Comparison of ENCODE assay signal across 8 cellular contexts in the genomic region with DNA sequence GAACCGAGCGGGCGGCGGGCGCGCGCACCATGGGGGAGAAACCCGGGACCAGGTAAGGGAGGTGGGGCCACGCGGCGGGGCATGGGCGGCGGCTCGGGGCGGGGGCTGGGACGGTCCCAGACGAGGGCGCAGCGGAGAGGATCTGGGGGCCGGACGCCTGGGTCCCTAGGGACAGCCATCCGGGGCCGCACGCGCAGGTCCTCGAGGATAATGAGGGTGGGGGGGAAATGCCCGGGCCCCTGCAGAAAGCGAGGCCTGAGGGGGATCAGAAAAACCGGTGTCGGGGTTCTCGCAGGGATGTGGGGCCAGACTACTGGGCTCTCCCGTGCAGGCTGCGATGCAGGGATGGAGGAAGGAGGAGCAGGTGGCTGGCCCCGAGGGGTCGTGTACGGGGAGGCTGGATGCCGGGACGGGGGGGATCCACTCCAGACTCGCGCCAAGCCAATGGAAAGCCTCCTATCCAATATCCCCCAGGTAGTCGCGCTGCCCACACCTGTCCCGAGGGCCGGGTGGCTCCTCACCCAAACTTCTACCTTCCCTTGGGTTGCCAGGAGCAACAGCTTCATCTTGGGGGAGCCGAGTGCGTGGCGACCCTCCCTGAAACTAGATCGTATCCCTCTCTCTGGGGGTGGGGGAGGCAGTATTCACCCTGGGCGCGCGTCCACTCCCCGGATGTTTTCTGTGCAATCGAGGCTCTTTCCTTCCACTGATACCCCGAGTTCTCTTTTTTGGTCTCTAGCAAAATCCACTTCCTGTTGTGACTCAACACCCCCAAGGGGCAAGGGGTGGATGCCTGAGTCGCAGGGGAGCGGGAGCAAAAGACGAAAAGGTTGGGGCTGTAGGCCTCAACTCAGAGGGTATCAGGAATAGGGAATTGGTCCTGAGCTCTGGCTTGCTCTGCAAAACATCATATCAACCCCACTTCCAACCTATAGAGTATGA. TPM values are rescaled to one million over a fixed set of nuclear protein-coding genes. Genes with fewer than 3 reads are reported as not detected.
DNase-seq lines count a peak whose midpoint lies in the region; ATAC-seq, FAIRE-seq and TF ChIP-seq lines count a peak whose summit lies in the region.

No MANE protein-coding gene starts in this region.

- CTCF ChIA-PET in A549 (lab: Yijun Ruan, JAX): interaction anchor here (0.6 to 9.1 kb wide), 46 partner anchors 10 to 293 kb away, joined by 3 to 108 read pairs (median 4); partner anchors contain the start of genes C17orf107, CHRNE, CXCL16 and GLTPD2

- FAIRE-seq in A549 (lab: Jason Lieb, UNC): no peak
- no peak for FAIRE-seq in D721Med (lab: Jason Lieb, UNC)

- H3K27me3 ChIP-seq in SJSA1 (replicated peaks) (no peaks in the 10 kb centered on the region), adipocyte (replicated peaks; ENCODE audit: control insufficient read depth, insufficient read depth, low read length) (no peaks in the 10 kb centered on the region), iPS-15b (ENCODE audit: control insufficient read depth, insufficient read depth, low read length) (no peaks in the 10 kb centered on the region)

- POLR2A ChIA-PET in A549 (lab: Yijun Ruan, JAX): interaction anchor here (0.7 to 2.3 kb wide), 8 partner anchors 8 to 238 kb away, joined by 4 to 25 read pairs (median 10); partner anchors contain the start of genes MED11, PFN1, PSMB6 and RNF167

- TF ChIP-seq RAD21 in A549 (conservative IDR thresholded peaks at IDR 0.05 in 1 of 2, IDR thresholded peaks at IDR 0.05 in 1 of 2): no peak

- H3K4me3 ChIP-seq in A549: peak overlapping the region; percentile 83
- peak overlapping the region; percentile 45 for H3K4me3 ChIP-seq in SJSA1
- H3K4me3 ChIP-seq in adipocyte (ENCODE audit: low read length): peak overlapping the region; percentile 81
- peak overlapping the region; percentile 73 for H3K4me3 ChIP-seq in iPS-15b (ENCODE audit: low read depth, low read length)

- TF ChIP-seq CTCF in A549 (IDR thresholded peaks at IDR 0.05) (no peak), D721Med (IDR thresholded peaks at IDR 0.05; ENCODE audit: insufficient read depth, missing control alignments) (no peak)

- no peak for TF ChIP-seq POLR2A in A549 (IDR thresholded peaks at IDR 0.05; ENCODE audit: low read length)

- no peaks in the 10 kb centered on the region for H3K36me3 ChIP-seq in SJSA1
- no peaks in the 10 kb centered on the region for H3K36me3 ChIP-seq in adipocyte (ENCODE audit: control insufficient read depth, insufficient read depth, low read length, severe bottlenecking)
- H3K36me3 ChIP-seq in iPS-15b (ENCODE audit: control insufficient read depth, insufficient read depth, low read length): peaks cover 10% of the 10 kb centered on the region

- H3K9me3 ChIP-seq in A549 (no peaks in the 10 kb centered on the region), SJSA1 (replicated peaks) (no peaks in the 10 kb centered on the region), adipocyte (ENCODE audit: control insufficient read depth, low read length) (no peaks in the 10 kb centered on the region), iPS-15b (ENCODE audit: control insufficient read depth, insufficient read depth, low read length) (no peaks in the 10 kb centered on the region)

- peak overlapping the region; percentile 99 for H3K4me2 ChIP-seq in A549

- TF ChIP-seq EP300 in A549 (IDR thresholded peaks at IDR 0.05): no peak

- H3K9ac ChIP-seq in adipocyte (ENCODE audit: low read length) (peak overlapping the region; percentile 73), iPS-15b (ENCODE audit: low read depth, low read length) (peak overlapping the region; percentile 60)

- 23% methylated on average over 40 of the region's 57 CpGs for WGBS in A549 (ENCODE audit: missing lambda C conversion rate)

- DNase-seq in A549 (ENCODE audit: low read depth in 1 of 2, low spot score in 1 of 2) (no peak), SJSA1 (ENCODE audit: low read depth in 1 of 2, low spot score in 2 of 2) (no peak), adipocyte (ENCODE audit: low read depth) (no peak), D721Med (ENCODE audit: insufficient read length, low spot score) (no peak), NCI-H1694 treated with DMSO at 0.1 percent for 48 hours (lab: John Stamatoyannopoulos, UW) (no peak)
- DNase-seq in stimulated activated CD4-positive, alpha-beta T cell treated with anti-CD3 and anti-CD28 coated beads, Interleukin-15, amount 100 ng/mL, for 48 hours (ENCODE audit: low read depth in 2 of 2): peak; percentile 31 to 38

- ATAC-seq in A549: peak; percentile 3 to 10
- peak; percentile 8 for ATAC-seq in GM21723 (IDR thresholded peaks at IDR 0.05; ENCODE audit: unreplicated experiment)

- peak overlapping the region; percentile 94 for H3K27ac ChIP-seq in A549
- no peak overlapping the region for H3K27ac ChIP-seq in SJSA1

- H3K4me1 ChIP-seq in A549 (peaks cover 24% of the 10 kb centered on the region), SJSA1 (replicated peaks) (peaks cover 18% of the 10 kb centered on the region), adipocyte (ENCODE audit: control insufficient read depth, insufficient read depth, low read length) (peaks cover 6% of the 10 kb centered on the region), iPS-15b (ENCODE audit: control insufficient read depth, insufficient read depth, low read length) (peaks cover 12% of the 10 kb centered on the region)

TF ChIP-seq in A549, 52 proteins besides CTCF, POLR2A, EP300 and RAD21:
- no peak for TF ChIP-seq RCOR1 (IDR thresholded peaks at IDR 0.05; ENCODE audit: low read depth, low read length)
- TF ChIP-seq, protein P1, sequence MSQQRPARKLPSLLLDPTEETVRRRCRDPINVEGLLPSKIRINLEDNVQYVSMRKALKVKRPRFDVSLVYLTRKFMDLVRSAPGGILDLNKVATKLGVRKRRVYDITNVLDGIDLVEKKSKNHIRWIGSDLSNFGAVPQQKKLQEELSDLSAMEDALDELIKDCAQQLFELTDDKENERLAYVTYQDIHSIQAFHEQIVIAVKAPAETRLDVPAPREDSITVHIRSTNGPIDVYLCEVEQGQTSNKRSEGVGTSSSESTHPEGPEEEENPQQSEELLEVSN (IDR thresholded peaks at IDR 0.05; ENCODE audit: borderline replicate concordance, low read depth): peak; percentile 21; the same call in 1 of the 2 replicates
- TF ChIP-seq JUNB (IDR thresholded peaks at IDR 0.05): no peak
- no peak for TF ChIP-seq FOSB (CRISPR knock-in tag; IDR thresholded peaks at IDR 0.05)
- no peak for TF ChIP-seq SREBF2 (IDR thresholded peaks at IDR 0.05)
- TF ChIP-seq ZSCAN20 (CRISPR knock-in tag; IDR thresholded peaks at IDR 0.05): no peak
- TF ChIP-seq KDM1A (IDR thresholded peaks at IDR 0.05; ENCODE audit: low read depth): no peak
- no peak; the same call in 2 of the 3 replicates for TF ChIP-seq SMC3 (IDR thresholded peaks at IDR 0.05)
- no peak for TF ChIP-seq MAZ (IDR thresholded peaks at IDR 0.05; ENCODE audit: borderline replicate concordance, low read depth, low read length)
- 0 out of 2 replicates have a peak, but pooled peaks have one; percentile 12 for TF ChIP-seq PHF8 (IDR thresholded peaks at IDR 0.05; ENCODE audit: borderline replicate concordance, low read depth)
- TF ChIP-seq TP53 (CRISPR knock-in tag; IDR thresholded peaks at IDR 0.05): no peak

RNA-seq across cellular contexts. Expression of gene ARRB2, which starts 0.5 kb away (rescaled TPM):
- 73.1 and 74.9 TPM in 2 replicates for polyA plus RNA-seq in A549 (2011; rRNA removed)
- 90.8 and 96.8 TPM in 2 replicates for polyA plus RNA-seq in A549 (2012; cell fraction: cytosol; rRNA removed)
- 107 and 116 TPM in 2 replicates for polyA plus RNA-seq in A549 (2012; cell fraction: nucleus; rRNA removed)
- polyA plus RNA-seq in A549 (2017; fragmentation: RNase III; extraction: RNeasy Plus Mini Kit Qiagen cat#74134 plus additional on column Dnase treatment): 61.0 to 68.2 TPM (median 67.8 TPM) in 3 replicates
- 66.9 and 67.5 TPM in 2 replicates for polyA minus RNA-seq in A549 (2011; rRNA and poly(A)+ RNA removed)
- total RNA-seq in SJSA1 (2014; rRNA removed; shearing (Covaris generic)): 2.6 and 8.2 TPM in 2 replicates

RNA-seq across cellular contexts. Expression of gene PELP1, which starts 7.0 kb away (rescaled TPM):
- polyA plus RNA-seq in A549 (2011; rRNA removed) (30.2 and 35.5 TPM in 2 replicates), A549 (2017; fragmentation: RNase III; extraction: RNeasy Plus Mini Kit Qiagen cat#74134 plus additional on column Dnase treatment) (52.5 to 60.0 TPM (median 56.1 TPM) in 3 replicates)
- 46.1 and 63.3 TPM in 2 replicates for polyA plus RNA-seq in A549 (2012; cell fraction: cytosol; rRNA removed)
- polyA plus RNA-seq in A549 (2012; cell fraction: nucleus; rRNA removed): 173 and 242 TPM in 2 replicates
- polyA minus RNA-seq in A549 (2011; rRNA and poly(A)+ RNA removed): 55.6 and 68.2 TPM in 2 replicates
- total RNA-seq in SJSA1 (2014; rRNA removed; shearing (Covaris generic)): 18.1 and 28.7 TPM in 2 replicates

RNA-seq across cellular contexts. Expression of gene MED11, which starts 20.3 kb away (rescaled TPM):
- 57.2 and 74.0 TPM in 2 replicates for polyA plus RNA-seq in A549 (2011; rRNA removed)
- 82.5 and 94.8 TPM in 2 replicates for polyA plus RNA-seq in A549 (2012; cell fraction: cytosol; rRNA removed)
- 50.0 and 54.4 TPM in 2 replicates for polyA plus RNA-seq in A549 (2012; cell fraction: nucleus; rRNA removed)
- polyA plus RNA-seq in A549 (2017; fragmentation: RNase III; extraction: RNeasy Plus Mini Kit Qiagen cat#74134 plus additional on column Dnase treatment): 52.6 to 62.5 TPM (median 58.1 TPM) in 3 replicates
- 32.2 and 41.0 TPM in 2 replicates for polyA minus RNA-seq in A549 (2011; rRNA and poly(A)+ RNA removed)
- total RNA-seq in SJSA1 (2014; rRNA removed; shearing (Covaris generic)): 16.7 and 26.9 TPM in 2 replicates

RNA-seq across cellular contexts. Expression of gene ZMYND15, which starts 28.7 kb away (rescaled TPM):
- 0.15 and 0.16 TPM in 2 replicates for polyA plus RNA-seq in A549 (2011; rRNA removed)
- polyA plus RNA-seq in A549 (2012; cell fraction: cytosol; rRNA removed): 0.13 and 0.22 TPM in 2 replicates
- polyA plus RNA-seq in A549 (2012; cell fraction: nucleus; rRNA removed): 0.96 and 1.1 TPM in 2 replicates
- polyA plus RNA-seq in A549 (2017; fragmentation: RNase III; extraction: RNeasy Plus Mini Kit Qiagen cat#74134 plus additional on column Dnase treatment): 0.19 to 0.22 TPM (median 0.20 TPM) in 3 replicates
- 0.24 and 0.50 TPM in 2 replicates for polyA minus RNA-seq in A549 (2011; rRNA and poly(A)+ RNA removed)
- total RNA-seq in SJSA1 (2014; rRNA removed; shearing (Covaris generic)): not detected in 2 replicates

RNA-seq across cellular contexts. Expression of gene CXCL16, which starts 28.8 kb away (rescaled TPM):
- 13.8 and 20.5 TPM in 2 replicates for polyA plus RNA-seq in A549 (2011; rRNA removed)
- polyA plus RNA-seq in A549 (2012; cell fraction: cytosol; rRNA removed): 10.8 and 15.6 TPM in 2 replicates
- 6.1 and 7.0 TPM in 2 replicates for polyA plus RNA-seq in A549 (2012; cell fraction: nucleus; rRNA removed)
- polyA plus RNA-seq in A549 (2017; fragmentation: RNase III; extraction: RNeasy Plus Mini Kit Qiagen cat#74134 plus additional on column Dnase treatment): 9.1 to 11.2 TPM (median 10.1 TPM) in 3 replicates
- polyA minus RNA-seq in A549 (2011; rRNA and poly(A)+ RNA removed): 11.3 and 20.5 TPM in 2 replicates
- total RNA-seq in SJSA1 (2014; rRNA removed; shearing (Covaris generic)): not detected in 2 replicates

Comparison
In these comparisons a context has a peak if more than half of its experiments do, and no peak if none do; other contexts are left out.
1. DNase-seq: peak in stimulated activated CD4-positive, alpha-beta T cell treated with anti-CD3 and anti-CD28 coated beads, Interleukin-15, amount 100 ng/mL, for 48 hours (2 of 2); none in A549 (0 of 2), SJSA1 (0 of 2), adipocyte (single experiment), D721Med (single experiment) and NCI-H1694 treated with DMSO at 0.1 percent for 48 hours (single experiment).
2. Peak in every context shown above with its lines, with median percentiles within 50 percentile points of each other: H3K4me3 ChIP-seq.